ENCODE assay signal across 20 cellular contexts in the genomic region with DNA sequence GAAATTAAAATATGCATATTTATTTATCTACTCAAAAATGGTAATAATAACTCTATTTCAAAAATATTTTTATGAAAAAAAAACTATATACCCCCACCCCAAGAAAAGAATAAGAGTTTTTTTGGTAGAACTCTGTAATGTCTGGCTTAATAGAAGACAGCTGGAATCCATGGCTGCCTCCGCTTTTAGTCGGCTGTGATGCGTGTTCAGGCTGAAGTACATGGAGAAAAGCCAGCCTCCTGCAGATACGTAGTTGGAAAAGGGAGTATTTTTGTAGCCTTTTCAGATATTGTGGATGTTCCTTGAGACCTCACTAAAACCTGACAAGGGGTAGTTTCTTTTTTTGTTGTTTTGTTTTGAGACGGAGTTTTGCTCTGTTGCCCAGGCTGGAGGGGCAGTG. TPM values are rescaled to one million over a fixed set of nuclear protein-coding genes. Genes with fewer than 3 reads are reported as not detected.
DNase-seq lines count a peak whose midpoint lies in the region; ATAC-seq, FAIRE-seq and TF ChIP-seq lines count a peak whose summit lies in the region.
"Had no signal": no experiment of that assay in that cellular context is flagged by ENCODE, and none has a peak within 500 bp of the region (broad histone marks: within the 10 kb centered on the region; RNA-seq: fewer than 3 reads in every experiment).

No MANE protein-coding gene starts in this region.

- H3K27ac ChIP-seq in uterus (peak overlapping the region; percentile 91 to 94), HepG2 (ENCODE audit: extremely low read length, insufficient read depth, low read length) (no peak overlapping the region)
- H3K27ac ChIP-seq: KMS-11 had no signal

- H3K36me3 Mint-ChIP-seq in nephron (ENCODE audit: low read depth), result peaks cover 3% of the 10 kb centered on the region

- H3K4me1 ChIP-seq in uterus, result peaks cover 17 to 18% of the 10 kb centered on the region in 2 donors
- peaks cover 48% of the 10 kb centered on the region for H3K4me1 ChIP-seq in HepG2 (ENCODE audit: insufficient read depth, low read length)

- H3K79me2 ChIP-seq in HepG2 (ENCODE audit: insufficient read depth, low read length), result peaks cover 90% of the 10 kb centered on the region

- TF ChIP-seq CTCF in fibroblast of the aortic adventitia (IDR thresholded peaks at IDR 0.05; ENCODE audit: insufficient read depth, low read length), result no peak
- TF ChIP-seq CTCF in nephron (IDR thresholded peaks at IDR 0.05; ENCODE audit: unreplicated experiment in 3 of 3), result no peak
- TF ChIP-seq CTCF in uterus (IDR thresholded peaks at IDR 0.05), result no peak
- TF ChIP-seq CTCF in HepG2 (CRISPR knock-in tag; IDR thresholded peaks at IDR 0.05), result no peak

- H3K4me3 ChIP-seq in fibroblast of the aortic adventitia (ENCODE audit: low read depth, low read length) (no peak overlapping the region), uterus (no peak overlapping the region), HepG2 (replicated peaks in 1 of 3; ENCODE audit: insufficient read depth in 1 of 3, low read depth in 2 of 3, low read length in 3 of 3) (no peak overlapping the region)

- no peak overlapping the region for H3K9ac ChIP-seq in HepG2 (ENCODE audit: insufficient read depth, low read depth, low read length)
- H3K9ac ChIP-seq: KMS-11 had no signal

- CTCF ChIA-PET in HepG2 (lab: Yijun Ruan, JAX; ENCODE audit: low intra/inter-chr PET ratio, low total read pairs), result no interaction called here

- H3K4me1 Mint-ChIP-seq in nephron, result peaks cover 71% of the 10 kb centered on the region

- peaks cover 76% of the 10 kb centered on the region for H4K20me1 ChIP-seq in HepG2 (ENCODE audit: insufficient read depth, low read length)

- H2AFZ ChIP-seq in HepG2 (ENCODE audit: low read length), result no peak overlapping the region

- DNase-seq in Right ventricle myocardium inferior (ENCODE audit: missing footprints) (no peak), cardiac septum (ENCODE audit: low spot score) (no peak), fibroblast of the aortic adventitia (ENCODE audit: low read depth) (peak; percentile 82), uterus (peak; percentile 59 to 69), SIG-M5 treated with dmso at 0.1 percent for 504 hours (lab: John Stamatoyannopoulos, UW; ENCODE audit: unreplicated experiment) (no peak), HepG2 (ENCODE audit: low spot score) (no peak), SW480 (ENCODE audit: low spot score) (no peak)
- DNase-seq: activated CD4-positive, alpha-beta T cell treated with anti-CD3 and anti-CD28 coated beads, Interleukin-2, amount 10 ng/mL, durations not matched to agents 24 days and 14 days; activated T-cell treated with anti-CD3 and anti-CD28 coated beads, Interleukin-2, amount 50 U/mL, for 1 hour; caudate nucleus; effector memory CD4-positive, alpha-beta T cell; EL; glutamatergic neuron; GOT3; NCI-H1105; NCI-H2107; NCI-H69; OCI-M1 had no signal

- ATAC-seq in Right ventricle myocardium inferior, result peak; percentile 55
- ATAC-seq in HepG2, result no peak

- TF ChIP-seq EP300 in HepG2 (IDR thresholded peaks at IDR 0.05; ENCODE audit: low read depth in 2 of 2, low read length in 2 of 2), result no peak
- TF ChIP-seq EP300 in HepG2 (CRISPR knock-in tag; IDR thresholded peaks at IDR 0.05; ENCODE audit: borderline replicate concordance), result no peak

- FAIRE-seq in HepG2 (lab: Jason Lieb, UNC), result no peak

- no peaks in the 10 kb centered on the region for H3K36me3 ChIP-seq in uterus
- H3K36me3 ChIP-seq in HepG2 (replicated peaks in 1 of 2; ENCODE audit: control insufficient read depth in 1 of 2, insufficient read depth in 2 of 2, low read length in 2 of 2), result peaks cover 1 to 21% of the 10 kb centered on the region in 2 experiments; a peak in 4 of 5 replicates

- H3K27me3 ChIP-seq in uterus, result no peaks in the 10 kb centered on the region
- no peaks in the 10 kb centered on the region for H3K27me3 ChIP-seq in HepG2 (ENCODE audit: control insufficient read depth in 1 of 2, insufficient read depth in 2 of 2, low read length in 2 of 2)

- no peaks in the 10 kb centered on the region for H3K27me3 Mint-ChIP-seq in nephron (ENCODE audit: low read depth)
- H3K27me3 Mint-ChIP-seq: activated CD4-positive, alpha-beta T cell treated with anti-CD3 and anti-CD28 coated beads, Interleukin-2, amount 10 ng/mL, durations not matched to agents 24 days and 14 days had no signal

- H3K4me3 Mint-ChIP-seq in nephron, result peak overlapping the region in 2 of 3 experiments; percentile 19 to 57
- H3K4me3 Mint-ChIP-seq: activated CD4-positive, alpha-beta T cell treated with anti-CD3 and anti-CD28 coated beads, Interleukin-2, amount 10 ng/mL, durations not matched to agents 24 days and 14 days had no signal

- in situ Hi-C loops in HepG2 (cut with HindIII; ENCODE audit: extremely low pct_ligation_motif_present, low pct_unique_long_range_greater_than_20kb), result no loop called here

- no peak overlapping the region for H3K4me2 ChIP-seq in HepG2 (ENCODE audit: low read depth, low read length)
- H3K4me2 ChIP-seq: KMS-11 had no signal

- no peaks in the 10 kb centered on the region for H3K9me3 Mint-ChIP-seq in nephron
- H3K9me3 Mint-ChIP-seq: activated CD4-positive, alpha-beta T cell treated with anti-CD3 and anti-CD28 coated beads, Interleukin-2, amount 10 ng/mL, durations not matched to agents 24 days and 14 days had no signal

- BruUV-seq in HepG2 (replicated peaks; lab: Mats Ljungman, UMichigan), result no TSS peak

- H3K27ac Mint-ChIP-seq in nephron, result peak overlapping the region; percentile 89 to 97 (median 96)

- H3K9me3 ChIP-seq in uterus (no peaks in the 10 kb centered on the region), HepG2 (ENCODE audit: low read length) (no peaks in the 10 kb centered on the region)

- 97% methylated on average over 5 of the region's 5 CpGs for WGBS in HepG2 (ENCODE audit: low lambda C conversion rate)

- TF ChIP-seq POLR2A in uterus (IDR thresholded peaks at IDR 0.05) (no peak), HepG2 (IDR thresholded peaks at IDR 0.05; ENCODE audit: insufficient read depth in 1 of 2, low read depth in 2 of 2, low read length in 2 of 2) (no peak)

- intact Hi-C loops in Right ventricle myocardium inferior (cut with DNase I), result no loop called here
- intact Hi-C loops in cardiac septum (cut with DNase I), result no loop called here
- intact Hi-C loops in uterus (cut with DNase I; ENCODE audit: low total_unique reads), result no loop called here
- intact Hi-C loops in HepG2 (cut with micrococcal nuclease; ENCODE audit: unreplicated experiment), result no loop called here

- no peak for TF ChIP-seq RAD21 in HepG2 (CRISPR knock-in tag; IDR thresholded peaks at IDR 0.05)

- POLR2A ChIA-PET in HepG2 (lab: Yijun Ruan, JAX), result no interaction called here

TF ChIP-seq in HepG2, 621 proteins besides CTCF, POLR2A, EP300 and RAD21 (continues in another document):
- no peak for TF ChIP-seq SP2 (CRISPR knock-in tag; IDR thresholded peaks at IDR 0.05)
- TF ChIP-seq, protein P1, sequence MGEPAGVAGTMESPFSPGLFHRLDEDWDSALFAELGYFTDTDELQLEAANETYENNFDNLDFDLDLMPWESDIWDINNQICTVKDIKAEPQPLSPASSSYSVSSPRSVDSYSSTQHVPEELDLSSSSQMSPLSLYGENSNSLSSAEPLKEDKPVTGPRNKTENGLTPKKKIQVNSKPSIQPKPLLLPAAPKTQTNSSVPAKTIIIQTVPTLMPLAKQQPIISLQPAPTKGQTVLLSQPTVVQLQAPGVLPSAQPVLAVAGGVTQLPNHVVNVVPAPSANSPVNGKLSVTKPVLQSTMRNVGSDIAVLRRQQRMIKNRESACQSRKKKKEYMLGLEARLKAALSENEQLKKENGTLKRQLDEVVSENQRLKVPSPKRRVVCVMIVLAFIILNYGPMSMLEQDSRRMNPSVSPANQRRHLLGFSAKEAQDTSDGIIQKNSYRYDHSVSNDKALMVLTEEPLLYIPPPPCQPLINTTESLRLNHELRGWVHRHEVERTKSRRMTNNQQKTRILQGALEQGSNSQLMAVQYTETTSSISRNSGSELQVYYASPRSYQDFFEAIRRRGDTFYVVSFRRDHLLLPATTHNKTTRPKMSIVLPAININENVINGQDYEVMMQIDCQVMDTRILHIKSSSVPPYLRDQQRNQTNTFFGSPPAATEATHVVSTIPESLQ (CRISPR knock-in tag; conservative IDR thresholded peaks at IDR 0.05), result no peak

RNA-seq across cellular contexts. Expression of a gene that starts 10.0 kb away (rescaled TPM):
- total RNA-seq in Right ventricle myocardium inferior (16.8 TPM), cardiac septum (29.7 TPM), fibroblast of the aortic adventitia (ENCODE audit: low replicate concordance) (27.8 and 29.1 TPM in 2 replicates), uterus (10 to 100 TPM in 3 of 4 donors, 1 to 10 TPM in 1; 9.0 to 64.1 (median 21.5) TPM), HepG2 (2016; rRNA removed; fragmentation: Illumina TruSeq; extraction: Trizol) (8.8 and 9.7 TPM in 2 replicates)
- 20.0 and 23.4 TPM in 2 replicates for total RNA-seq in HepG2 (2016; cell fraction: cytosol; rRNA removed; fragmentation: Illumina TruSeq; extraction: Trizol; ENCODE audit: low read depth)
- total RNA-seq in HepG2 (2016; cell fraction: insoluble cytoplasmic fraction; rRNA removed; fragmentation: Illumina TruSeq; extraction: Trizol), result 7.9 and 8.8 TPM in 2 replicates
- 8.0 and 8.3 TPM in 2 replicates for total RNA-seq in HepG2 (2016; cell fraction: membrane; rRNA removed; fragmentation: Illumina TruSeq; extraction: Trizol)
- 9.2 and 12.0 TPM in 2 replicates for total RNA-seq in HepG2 (2016; cell fraction: nucleus; rRNA removed; fragmentation: Illumina TruSeq; extraction: Trizol)
- polyA plus RNA-seq in HepG2 (2011; rRNA removed), result 4.6 and 4.7 TPM in 2 replicates
- 1.7 and 2.8 TPM in 2 replicates for polyA plus RNA-seq in HepG2 (2011; cell fraction: cytosol; rRNA removed)
- 17.7 and 24.7 TPM in 2 replicates for polyA plus RNA-seq in HepG2 (2011; cell fraction: nucleus; rRNA removed)
- 4.4 and 4.8 TPM in 2 replicates for polyA plus RNA-seq in HepG2 (2012)
- 0.55 and 0.96 TPM in 2 replicates for polyA plus RNA-seq in HepG2 (2016; cell fraction: cytosol; fragmentation: Illumina TruSeq; extraction: Trizol; ENCODE audit: low read depth)
- polyA plus RNA-seq in HepG2 (2016; cell fraction: insoluble cytoplasmic fraction; fragmentation: Illumina TruSeq; extraction: Trizol; ENCODE audit: low read depth), result 3.9 and 5.8 TPM in 2 replicates
- 0.41 and 0.84 TPM in 2 replicates for polyA plus RNA-seq in HepG2 (2016; cell fraction: membrane; fragmentation: Illumina TruSeq; extraction: Trizol; ENCODE audit: low read depth)
- polyA plus RNA-seq in HepG2 (2016; cell fraction: nucleus; fragmentation: Illumina TruSeq; extraction: Trizol; ENCODE audit: insufficient read depth, low read depth), result 15.3 and 17.1 TPM in 2 replicates
- 16.6 and 23.1 TPM in 2 replicates for polyA minus RNA-seq in HepG2 (2011; rRNA and poly(A)+ RNA removed; ENCODE audit: low replicate concordance)
- polyA minus RNA-seq in HepG2 (2011; cell fraction: cytosol; rRNA and poly(A)+ RNA removed), result 12.9 and 14.4 TPM in 2 replicates
- polyA minus RNA-seq in HepG2 (2011; cell fraction: nucleus; rRNA and poly(A)+ RNA removed), result 16.2 and 17.8 TPM in 2 replicates

Comparison
In these comparisons a context has a peak if more than half of its experiments do, and no peak if none do; other contexts are left out.
1. DNase-seq: peak in fibroblast of the aortic adventitia (single experiment) and uterus (2 of 2); none in Right ventricle myocardium inferior (single experiment), cardiac septum (single experiment), SIG-M5 treated with dmso at 0.1 percent for 504 hours (single experiment), HepG2 (single experiment) and SW480 (single experiment).